Comparison of ENCODE assay signal across 10 cellular contexts in the genomic region with DNA sequence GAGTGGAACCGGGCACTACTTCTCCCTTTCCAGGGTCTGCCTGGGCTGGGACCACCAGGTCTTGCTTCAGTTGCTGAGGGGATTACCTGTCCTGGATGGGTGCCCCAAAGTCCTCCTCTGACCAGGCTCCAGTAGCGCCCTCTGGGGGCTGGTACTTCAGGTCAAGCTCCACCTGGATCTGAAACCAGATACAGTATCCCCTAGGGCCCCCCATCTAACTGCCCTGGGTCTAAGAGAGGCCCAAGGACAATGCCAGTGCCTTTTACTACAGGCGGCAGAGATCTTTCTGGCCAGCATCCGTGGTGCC. TPM values are rescaled to one million over a fixed set of nuclear protein-coding genes. Genes with fewer than 3 reads are reported as not detected.
DNase-seq lines count a peak whose midpoint lies in the region; ATAC-seq, FAIRE-seq and TF ChIP-seq lines count a peak whose summit lies in the region.
"Had no signal": no experiment of that assay in that cellular context is flagged by ENCODE, and none has a peak within 500 bp of the region (broad histone marks: within the 10 kb centered on the region; RNA-seq: fewer than 3 reads in every experiment).

No MANE protein-coding gene starts in this region.

- no peak overlapping the region for H3K27ac Mint-ChIP-seq in astrocyte (ENCODE audit: unreplicated experiment)
- H3K27ac Mint-ChIP-seq: T-helper 1 cell treated with Interleukin-12 subunit alpha and Interleukin-12 subunit beta and Interleukin-4 antibody, amounts not matched to agents 30 μg/mL and 1 μg/mL, for 36 hours had no signal

- RAD21 ChIA-PET in HCT116 (lab: Charles Lee; ENCODE audit: low non-redundant PET in 1 of 2, low total read pairs in 2 of 2, uncharacterized antibody in 2 of 2, unreplicated experiment in 2 of 2): no interaction called here

- H3K4me1 ChIP-seq in HCT116 (ENCODE audit: control insufficient read depth in 1 of 2, insufficient read depth in 2 of 2, low read length in 2 of 2) (peaks cover 24 to 34% of the 10 kb centered on the region in 2 experiments), astrocyte (ENCODE audit: insufficient read depth, low read length) (peaks cover 11% of the 10 kb centered on the region), mesenchymal stem cell (ENCODE audit: control insufficient read depth, insufficient read depth, low read depth, low read length) (peaks cover 29% of the 10 kb centered on the region), heart left ventricle (peaks cover 3 to 19% (median 15%) of the 10 kb centered on the region in 12 donors)

- TF ChIP-seq POLR2A in HCT116 (IDR thresholded peaks at IDR 0.05; ENCODE audit: borderline replicate concordance, extremely low read depth, insufficient read depth, insufficient read length): no peak
- no peak for TF ChIP-seq POLR2A in heart left ventricle (IDR thresholded peaks at IDR 0.05)

- H3K4ac ChIP-seq in mesenchymal stem cell (ENCODE audit: low read depth in 1 of 2, low read length in 2 of 2): no peak overlapping the region

- H3K4me2 ChIP-seq in HCT116 (ENCODE audit: low read length) (no peak overlapping the region), astrocyte (ENCODE audit: low read length) (no peak overlapping the region), mesenchymal stem cell (ENCODE audit: low read length, poor library complexity, severe bottlenecking) (no peak overlapping the region)

- ATAC-seq in HCT116 (peak; percentile 73), heart left ventricle (no peak)

- H2BK5ac ChIP-seq in mesenchymal stem cell (ENCODE audit: low read depth, low read length, poor library complexity, severe bottlenecking): no peak overlapping the region

- no peak overlapping the region for H2BK120ac ChIP-seq in mesenchymal stem cell (ENCODE audit: low read depth, low read length)

- intact Hi-C loops in HCT116 (cut with micrococcal nuclease) (loop anchor here (2.0 kb wide), 1 partner anchor 94 kb away; no protein-coding TSS in a partner anchor), heart left ventricle (cut with DNase I) (loop anchor here in 6 of 10 donors (5.0 to 10.0 kb wide), 4 partner anchors 58 to 283 kb away; a partner anchor contains a TSS)

- no peaks in the 10 kb centered on the region for H3K79me2 ChIP-seq in HCT116 (ENCODE audit: insufficient read depth, low read length)
- H3K79me2 ChIP-seq in astrocyte (ENCODE audit: insufficient read depth, low read length): no peaks in the 10 kb centered on the region

- FAIRE-seq in D721Med (lab: Jason Lieb, UNC) (no peak), astrocyte (lab: Jason Lieb, UNC) (no peak)

- H3K4me3 Mint-ChIP-seq in astrocyte (ENCODE audit: unreplicated experiment): no peak overlapping the region
- H3K4me3 Mint-ChIP-seq: T-helper 1 cell treated with Interleukin-12 subunit alpha and Interleukin-12 subunit beta and Interleukin-4 antibody, amounts not matched to agents 30 μg/mL and 1 μg/mL, for 36 hours had no signal

- H2BK12ac ChIP-seq in mesenchymal stem cell (ENCODE audit: low read length in 2 of 2): no peak overlapping the region

- H3K23ac ChIP-seq in mesenchymal stem cell (ENCODE audit: low read length in 2 of 2): no peak overlapping the region

- no peak overlapping the region for H4K8ac ChIP-seq in mesenchymal stem cell (ENCODE audit: low read length)

- CTCF ChIA-PET in HCT116 (lab: Charles Lee): interaction anchor here (0.9 to 2.1 kb wide), 5 partner anchors 8 to 343 kb away, joined by 3 to 10 read pairs (median 3); no protein-coding TSS in a partner anchor

- no peaks in the 10 kb centered on the region for H3K27me3 ChIP-seq in HCT116 (ENCODE audit: insufficient read depth, low read length)
- peaks cover 20% of the 10 kb centered on the region for H3K27me3 ChIP-seq in astrocyte (ENCODE audit: insufficient read depth, low read length)
- peaks cover 28 to 30% of the 10 kb centered on the region in 2 experiments for H3K27me3 ChIP-seq in mesenchymal stem cell (ENCODE audit: control insufficient read depth in 1 of 2, insufficient read depth in 1 of 2, low read length in 2 of 2)
- H3K27me3 ChIP-seq in heart left ventricle: peaks cover 0 to 28% (median 12%) of the 10 kb centered on the region in 9 donors

- no peak for DNase-seq in D721Med (ENCODE audit: insufficient read length, low spot score)
- no peak for DNase-seq in HCT116 (ENCODE audit: low read depth, low spot score)
- no peak for DNase-seq in astrocyte (ENCODE audit: low read depth)
- peak; percentile 22 for DNase-seq in mesenchymal stem cell
- DNase-seq in NOMO-1 treated with dmso at 0.1 percent for 144 hours (lab: John Stamatoyannopoulos, UW; ENCODE audit: unreplicated experiment): no peak
- no peak for DNase-seq in activated T-cell treated with anti-CD3 and anti-CD28 coated beads, Interleukin-2, amount 50 U/mL, for 1 hour
- no peak for DNase-seq in heart left ventricle
- DNase-seq: activated naive CD4-positive, alpha-beta T cell treated with anti-CD3 and anti-CD28 coated beads, Interleukin-2, amount 50 U/mL, for 16 hours; naive B cell had no signal

- H3K27ac ChIP-seq in HCT116 (ENCODE audit: low read depth, low read length) (no peak overlapping the region), astrocyte (ENCODE audit: low read depth, low read length) (no peak overlapping the region), mesenchymal stem cell (ENCODE audit: low read length, poor library complexity, severe bottlenecking) (no peak overlapping the region), heart left ventricle (no peak overlapping the region)

- peaks cover 7% of the 10 kb centered on the region for H3K9me3 Mint-ChIP-seq in astrocyte (ENCODE audit: unreplicated experiment)
- H3K9me3 Mint-ChIP-seq: naive B cell; T-helper 1 cell treated with Interleukin-12 subunit alpha and Interleukin-12 subunit beta and Interleukin-4 antibody, amounts not matched to agents 30 μg/mL and 1 μg/mL, for 36 hours had no signal

- BruUV-seq in HCT116 (replicated peaks; lab: Mats Ljungman, UMichigan): no TSS peak

- no peak overlapping the region for H2BK15ac ChIP-seq in mesenchymal stem cell (ENCODE audit: low read depth, poor library complexity, severe bottlenecking)

- TF ChIP-seq CTCF in D721Med (IDR thresholded peaks at IDR 0.05; ENCODE audit: insufficient read depth, missing control alignments) (peak; percentile 27), HCT116 (IDR thresholded peaks at IDR 0.05 in 2 of 3, conservative IDR thresholded peaks at IDR 0.05 in 1 of 3; ENCODE audit: borderline replicate concordance in 1 of 3, insufficient read depth in 1 of 3, low read depth in 2 of 3, low read length in 2 of 3) (peak in 2 of 3 experiments; percentile 62 to 70; a peak in 4 of 6 replicates), astrocyte (IDR thresholded peaks at IDR 0.05; ENCODE audit: insufficient read depth, low read depth, low read length) (peak; percentile 5), heart left ventricle (IDR thresholded peaks at IDR 0.05) (peak in 4 of 12 donors; percentile 6 to 16 (median 14))

- H3K36me3 Mint-ChIP-seq in astrocyte (ENCODE audit: low read depth, unreplicated experiment): peaks cover 1% of the 10 kb centered on the region
- H3K36me3 Mint-ChIP-seq: naive B cell had no signal

- no peaks in the 10 kb centered on the region for H3K79me1 ChIP-seq in mesenchymal stem cell (replicated peaks; ENCODE audit: low read length, poor library complexity, severe bottlenecking)

- 50% methylated on average over 2 of the region's 4 CpGs for WGBS in mesenchymal stem cell
- WGBS in heart left ventricle, 4 donors: 58 to 64% (median 60%) methylated on average over 3 to 4 of the region's 4 CpGs

- H3K4me1 Mint-ChIP-seq in astrocyte (ENCODE audit: low read depth, unreplicated experiment): peaks cover 5% of the 10 kb centered on the region

- H3K4me3 ChIP-seq in HCT116 (replicated peaks in 1 of 2; ENCODE audit: low read depth in 1 of 2, low read length in 2 of 2) (no peak overlapping the region), astrocyte (ENCODE audit: insufficient read depth, low read depth, low read length) (no peak overlapping the region), mesenchymal stem cell (ENCODE audit: insufficient read depth in 1 of 2, low read depth in 1 of 2, low read length in 2 of 2) (no peak overlapping the region), heart left ventricle (no peak overlapping the region)

- no peak overlapping the region for H2AK5ac ChIP-seq in mesenchymal stem cell (ENCODE audit: low read length, severe bottlenecking)

- POLR2A ChIA-PET in HCT116 (lab: Charles Lee): interaction anchor here (1.0 to 1.5 kb wide), 2 partner anchors 11 to 13 kb away, joined by 3 to 4 read pairs; a partner anchor contains a TSS

- no peak overlapping the region for H3K18ac ChIP-seq in mesenchymal stem cell (ENCODE audit: low read depth in 1 of 2, low read length in 2 of 2)

- peaks cover 43% of the 10 kb centered on the region for H3K27me3 Mint-ChIP-seq in astrocyte (ENCODE audit: low read depth, unreplicated experiment)

- TF ChIP-seq RAD21 in HCT116 (IDR thresholded peaks at IDR 0.05; ENCODE audit: low read depth): peak; percentile 41

- H2AFZ ChIP-seq in HCT116 (ENCODE audit: low read depth, low read length, poor library complexity, severe bottlenecking) (no peak overlapping the region), astrocyte (ENCODE audit: low read depth, low read length) (no peak overlapping the region), mesenchymal stem cell (ENCODE audit: low read depth, low read length) (no peak overlapping the region)

- H3K36me3 ChIP-seq in HCT116 (ENCODE audit: control insufficient read depth in 1 of 2, insufficient read depth in 2 of 2, low read length in 2 of 2) (no peaks in the 10 kb centered on the region), astrocyte (ENCODE audit: insufficient read depth, low read length) (no peaks in the 10 kb centered on the region), mesenchymal stem cell (ENCODE audit: control insufficient read depth in 1 of 2, insufficient read depth in 2 of 2, low read depth in 1 of 2, low read length in 2 of 2) (no peaks in the 10 kb centered on the region), heart left ventricle (no peaks in the 10 kb centered on the region)

- H3K9me3 ChIP-seq in HCT116 (ENCODE audit: control insufficient read depth in 1 of 2, insufficient read depth in 1 of 2, low read depth in 1 of 2, low read length in 2 of 2) (no peaks in the 10 kb centered on the region), astrocyte (ENCODE audit: insufficient read depth, low read depth, low read length) (no peaks in the 10 kb centered on the region), mesenchymal stem cell (ENCODE audit: control insufficient read depth, low read length) (no peaks in the 10 kb centered on the region), heart left ventricle (no peaks in the 10 kb centered on the region)

- H4K20me1 ChIP-seq in HCT116 (ENCODE audit: insufficient read depth): no peaks in the 10 kb centered on the region
- no peaks in the 10 kb centered on the region for H4K20me1 ChIP-seq in astrocyte (ENCODE audit: insufficient read depth, low read length)

- H3K14ac ChIP-seq in mesenchymal stem cell (ENCODE audit: low read length in 2 of 2): no peak overlapping the region

- H3K9me2 ChIP-seq in HCT116 (ENCODE audit: insufficient read depth): no peaks in the 10 kb centered on the region

- H4K91ac ChIP-seq in mesenchymal stem cell (ENCODE audit: low read length): no peak overlapping the region

- H3K9ac ChIP-seq in HCT116 (ENCODE audit: low read length) (no peak overlapping the region), astrocyte (ENCODE audit: low read length) (no peak overlapping the region), mesenchymal stem cell (ENCODE audit: low read length) (no peak overlapping the region)

RNA-seq across cellular contexts. Expression of a gene that starts 11.2 kb away (rescaled TPM):
- total RNA-seq in HCT116 (2021; ENCODE audit: unreplicated experiment): 6.2 TPM
- polyA plus RNA-seq in HCT116 (2012): 10.3 and 12.9 TPM in 2 replicates
- total RNA-seq in astrocyte: 1.2 TPM in 2 replicates
- 4.6 TPM for polyA plus RNA-seq in mesenchymal stem cell (2013, experiment 1 of 2)
- 4.9 TPM for polyA plus RNA-seq in mesenchymal stem cell (2013, experiment 2 of 2)
- 1 to 10 TPM; 1.1 to 6.8 (median 4.5) TPM for total RNA-seq in heart left ventricle
- polyA plus RNA-seq in heart left ventricle: 1 to 10 TPM; 4.3 to 6.9 TPM
